1 cellular context compared by ENCODE assay signal in the genomic region with DNA sequence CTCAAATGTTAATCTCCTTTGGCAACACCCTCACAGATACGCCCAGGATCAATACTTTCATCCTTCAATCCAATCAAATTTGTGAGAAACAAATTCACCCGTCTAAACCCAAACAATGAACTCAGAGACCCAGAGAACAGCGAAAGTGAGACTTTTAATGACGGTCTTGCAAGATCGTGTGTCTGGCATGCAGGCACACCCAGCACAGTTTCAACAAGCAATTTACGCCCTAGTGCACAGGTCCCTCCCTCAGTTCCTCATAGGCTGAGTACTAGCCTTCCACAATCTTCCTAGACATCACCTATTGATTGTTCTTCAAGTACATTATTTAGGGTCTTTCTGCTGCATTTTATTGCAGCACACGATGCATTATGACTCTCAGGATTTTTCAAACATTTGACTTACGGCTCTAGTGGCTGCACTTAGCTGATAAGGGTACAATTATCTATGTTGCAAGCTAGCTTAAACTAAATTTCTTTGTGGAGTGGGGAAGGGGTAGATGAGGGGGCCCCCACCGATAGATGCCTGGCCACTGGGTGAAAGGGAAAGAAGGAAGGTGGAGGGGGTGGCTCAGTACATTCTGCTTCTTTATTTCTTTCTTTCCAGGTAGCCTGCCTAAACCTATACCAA.
TF ChIP-seq lines count a peak whose summit lies in the region.

No MANE protein-coding gene starts in this region.

TF ChIP-seq in HepG2, 621 proteins besides CTCF, POLR2A, EP300 and RAD21:
- peak; percentile 50 for TF ChIP-seq BCL6 (CRISPR knock-in tag; IDR thresholded peaks at IDR 0.05)
TF ChIP-seq in HepG2: peak in this region for 1; not testable (repeated sequence) for 620.
